2 cellular contexts compared by ENCODE assay signal in the genomic region with DNA sequence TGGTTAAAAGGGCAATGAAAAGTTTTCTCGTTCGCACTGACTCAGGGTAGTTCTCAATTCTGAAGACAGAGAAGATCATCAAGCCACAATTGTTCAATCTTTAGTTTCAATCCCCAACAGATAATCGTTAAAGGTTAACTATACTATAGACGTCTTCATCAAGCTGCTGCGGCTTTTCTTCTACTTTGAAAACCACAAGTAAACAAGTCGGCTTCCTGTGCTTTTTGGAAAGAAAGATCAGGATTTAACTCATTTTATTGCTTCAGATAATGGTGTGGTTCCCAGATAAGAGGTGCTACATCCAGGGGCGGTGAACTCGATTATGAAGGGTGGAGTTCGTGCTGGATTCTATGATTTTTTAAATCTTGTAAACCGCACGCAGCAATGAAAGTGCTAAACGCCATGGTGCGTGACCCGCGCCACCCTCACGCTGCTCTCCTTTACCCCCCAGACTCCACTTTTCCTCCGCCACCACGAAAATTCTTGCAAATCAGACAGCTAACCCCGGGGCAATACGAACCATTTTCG.
A peak's percentile ranks its signal among the peaks of the same experiment; 100 is the strongest.
TF ChIP-seq lines count a peak whose summit lies in the region.

No MANE protein-coding gene starts in this region.

TF ChIP-seq in HCT116, 20 proteins besides CTCF, POLR2A, EP300 and RAD21:
- no peak for TF ChIP-seq REST (IDR thresholded peaks at IDR 0.05; ENCODE audit: low read depth)
- TF ChIP-seq CEBPB (IDR thresholded peaks at IDR 0.05; ENCODE audit: low read depth) = no peak
- no peak for TF ChIP-seq ZFX (IDR thresholded peaks at IDR 0.05)
- no peak for TF ChIP-seq MAX (IDR thresholded peaks at IDR 0.05)
- TF ChIP-seq SP1 (IDR thresholded peaks at IDR 0.05; ENCODE audit: low read depth) = no peak; the same call in 1 of the 2 replicates
- TF ChIP-seq, protein P1, sequence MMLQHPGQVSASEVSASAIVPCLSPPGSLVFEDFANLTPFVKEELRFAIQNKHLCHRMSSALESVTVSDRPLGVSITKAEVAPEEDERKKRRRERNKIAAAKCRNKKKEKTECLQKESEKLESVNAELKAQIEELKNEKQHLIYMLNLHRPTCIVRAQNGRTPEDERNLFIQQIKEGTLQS (IDR thresholded peaks at IDR 0.05) = no peak
- TF ChIP-seq EZH2 (IDR thresholded peaks at IDR 0.05) = no peak
- TF ChIP-seq CBX3 (IDR thresholded peaks at IDR 0.05; ENCODE audit: low read depth) = no peak

TF ChIP-seq in GM12878, 131 proteins besides CTCF, POLR2A, EP300 and RAD21 (continues in another document):
- TF ChIP-seq GABPA (IDR thresholded peaks at IDR 0.05; ENCODE audit: low read depth) = no peak
- TF ChIP-seq RFX5 (IDR thresholded peaks at IDR 0.05; ENCODE audit: low read depth, low read length) = no peak
- peak; percentile 50; the same call in 1 of the 2 replicates for TF ChIP-seq MTA2 (IDR thresholded peaks at IDR 0.05; ENCODE audit: low read depth)
- TF ChIP-seq TAF1 (IDR thresholded peaks at IDR 0.05; ENCODE audit: borderline replicate concordance, low read depth, low read length) = no peak
- no peak for TF ChIP-seq SMC3 (IDR thresholded peaks at IDR 0.05; ENCODE audit: borderline replicate concordance, low read length)
- no peak for TF ChIP-seq PRDM15 (CRISPR knock-in tag; IDR thresholded peaks at IDR 0.05)
- no peak for TF ChIP-seq RELA (IDR thresholded peaks at IDR 0.05; ENCODE audit: borderline replicate concordance, partially characterized antibody)
- TF ChIP-seq ZBTB33 (IDR thresholded peaks at IDR 0.05) = no peak
- TF ChIP-seq SUPT20H (IDR thresholded peaks at IDR 0.05; ENCODE audit: borderline replicate concordance, control insufficient read depth, low read depth, low read length) = no peak
- TF ChIP-seq MYB (IDR thresholded peaks at IDR 0.05; ENCODE audit: borderline replicate concordance, low read depth, low read length) = no peak
- no peak for TF ChIP-seq TCF12 (IDR thresholded peaks at IDR 0.05; ENCODE audit: low read depth, low read length)
- TF ChIP-seq NR2C2 (IDR thresholded peaks at IDR 0.05; ENCODE audit: borderline replicate concordance, control insufficient read depth, insufficient read length, low read depth) = no peak
- TF ChIP-seq TBL1XR1 (IDR thresholded peaks at IDR 0.05; ENCODE audit: low read depth, low read length) = no peak
- TF ChIP-seq, protein P2, sequence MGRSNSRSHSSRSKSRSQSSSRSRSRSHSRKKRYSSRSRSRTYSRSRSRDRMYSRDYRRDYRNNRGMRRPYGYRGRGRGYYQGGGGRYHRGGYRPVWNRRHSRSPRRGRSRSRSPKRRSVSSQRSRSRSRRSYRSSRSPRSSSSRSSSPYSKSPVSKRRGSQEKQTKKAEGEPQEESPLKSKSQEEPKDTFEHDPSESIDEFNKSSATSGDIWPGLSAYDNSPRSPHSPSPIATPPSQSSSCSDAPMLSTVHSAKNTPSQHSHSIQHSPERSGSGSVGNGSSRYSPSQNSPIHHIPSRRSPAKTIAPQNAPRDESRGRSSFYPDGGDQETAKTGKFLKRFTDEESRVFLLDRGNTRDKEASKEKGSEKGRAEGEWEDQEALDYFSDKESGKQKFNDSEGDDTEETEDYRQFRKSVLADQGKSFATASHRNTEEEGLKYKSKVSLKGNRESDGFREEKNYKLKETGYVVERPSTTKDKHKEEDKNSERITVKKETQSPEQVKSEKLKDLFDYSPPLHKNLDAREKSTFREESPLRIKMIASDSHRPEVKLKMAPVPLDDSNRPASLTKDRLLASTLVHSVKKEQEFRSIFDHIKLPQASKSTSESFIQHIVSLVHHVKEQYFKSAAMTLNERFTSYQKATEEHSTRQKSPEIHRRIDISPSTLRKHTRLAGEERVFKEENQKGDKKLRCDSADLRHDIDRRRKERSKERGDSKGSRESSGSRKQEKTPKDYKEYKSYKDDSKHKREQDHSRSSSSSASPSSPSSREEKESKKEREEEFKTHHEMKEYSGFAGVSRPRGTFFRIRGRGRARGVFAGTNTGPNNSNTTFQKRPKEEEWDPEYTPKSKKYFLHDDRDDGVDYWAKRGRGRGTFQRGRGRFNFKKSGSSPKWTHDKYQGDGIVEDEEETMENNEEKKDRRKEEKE (IDR thresholded peaks at IDR 0.05) = no peak
- TF ChIP-seq POU2F2 (IDR thresholded peaks at IDR 0.05; ENCODE audit: borderline replicate concordance, low read depth, low read length) = no peak
- TF ChIP-seq RAD51 (IDR thresholded peaks at IDR 0.05) = no peak
- no peak for TF ChIP-seq E2F4 (IDR thresholded peaks at IDR 0.05; ENCODE audit: low read depth, low read length)
- TF ChIP-seq ZNF384 (IDR thresholded peaks at IDR 0.05; ENCODE audit: borderline replicate concordance, low read depth, low read length) = no peak
- TF ChIP-seq EED (IDR thresholded peaks at IDR 0.05; ENCODE audit: low read depth) = no peak
- no peak for TF ChIP-seq SPI1 (IDR thresholded peaks at IDR 0.05; ENCODE audit: borderline replicate concordance, insufficient read depth, low read depth, low read length)
- TF ChIP-seq SRF (IDR thresholded peaks at IDR 0.05; ENCODE audit: low read depth in 2 of 2, low read length in 2 of 2) = no peak
- TF ChIP-seq, protein P1 (IDR thresholded peaks at IDR 0.05; ENCODE audit: borderline replicate concordance, extremely low read depth, low read depth, low read length) = no peak
- TF ChIP-seq, protein P3, sequence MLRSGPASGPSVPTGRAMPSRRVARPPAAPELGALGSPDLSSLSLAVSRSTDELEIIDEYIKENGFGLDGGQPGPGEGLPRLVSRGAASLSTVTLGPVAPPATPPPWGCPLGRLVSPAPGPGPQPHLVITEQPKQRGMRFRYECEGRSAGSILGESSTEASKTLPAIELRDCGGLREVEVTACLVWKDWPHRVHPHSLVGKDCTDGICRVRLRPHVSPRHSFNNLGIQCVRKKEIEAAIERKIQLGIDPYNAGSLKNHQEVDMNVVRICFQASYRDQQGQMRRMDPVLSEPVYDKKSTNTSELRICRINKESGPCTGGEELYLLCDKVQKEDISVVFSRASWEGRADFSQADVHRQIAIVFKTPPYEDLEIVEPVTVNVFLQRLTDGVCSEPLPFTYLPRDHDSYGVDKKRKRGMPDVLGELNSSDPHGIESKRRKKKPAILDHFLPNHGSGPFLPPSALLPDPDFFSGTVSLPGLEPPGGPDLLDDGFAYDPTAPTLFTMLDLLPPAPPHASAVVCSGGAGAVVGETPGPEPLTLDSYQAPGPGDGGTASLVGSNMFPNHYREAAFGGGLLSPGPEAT (IDR thresholded peaks at IDR 0.05; ENCODE audit: low read depth) = no peak; the same call in 1 of the 2 replicates
- TF ChIP-seq CEBPB (IDR thresholded peaks at IDR 0.05; ENCODE audit: borderline replicate concordance in 1 of 2, low read depth in 2 of 2, low read length in 2 of 2) = no peak
- no peak for TF ChIP-seq CBX5 (IDR thresholded peaks at IDR 0.05; ENCODE audit: low read depth)
- TF ChIP-seq MLLT1 (IDR thresholded peaks at IDR 0.05) = 0 out of 2 replicates have a peak, but pooled peaks have one; percentile 36
- no peak for TF ChIP-seq NRF1 (conservative IDR thresholded peaks at IDR 0.05; ENCODE audit: low read depth, low read length)
- TF ChIP-seq CBX3 (IDR thresholded peaks at IDR 0.05; ENCODE audit: borderline replicate concordance, low read depth) = no peak
- TF ChIP-seq BCL11A (IDR thresholded peaks at IDR 0.05; ENCODE audit: low read depth, low read length) = peak; percentile 6; the same call in 1 of the 2 replicates
- TF ChIP-seq IKZF2 (IDR thresholded peaks at IDR 0.05) = peak in 1 of 2 experiments; percentile 10; a peak in 1 of 4 replicates
- TF ChIP-seq BMI1 (IDR thresholded peaks at IDR 0.05; ENCODE audit: borderline replicate concordance) = no peak
- TF ChIP-seq IRF4 (IDR thresholded peaks at IDR 0.05; ENCODE audit: low read depth, low read length) = no peak
- TF ChIP-seq TCF7 (IDR thresholded peaks at IDR 0.05; ENCODE audit: borderline replicate concordance) = no peak
- TF ChIP-seq, protein P4, sequence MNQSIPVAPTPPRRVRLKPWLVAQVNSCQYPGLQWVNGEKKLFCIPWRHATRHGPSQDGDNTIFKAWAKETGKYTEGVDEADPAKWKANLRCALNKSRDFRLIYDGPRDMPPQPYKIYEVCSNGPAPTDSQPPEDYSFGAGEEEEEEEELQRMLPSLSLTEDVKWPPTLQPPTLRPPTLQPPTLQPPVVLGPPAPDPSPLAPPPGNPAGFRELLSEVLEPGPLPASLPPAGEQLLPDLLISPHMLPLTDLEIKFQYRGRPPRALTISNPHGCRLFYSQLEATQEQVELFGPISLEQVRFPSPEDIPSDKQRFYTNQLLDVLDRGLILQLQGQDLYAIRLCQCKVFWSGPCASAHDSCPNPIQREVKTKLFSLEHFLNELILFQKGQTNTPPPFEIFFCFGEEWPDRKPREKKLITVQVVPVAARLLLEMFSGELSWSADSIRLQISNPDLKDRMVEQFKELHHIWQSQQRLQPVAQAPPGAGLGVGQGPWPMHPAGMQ (IDR thresholded peaks at IDR 0.05; ENCODE audit: borderline replicate concordance) = no peak
- no peak for TF ChIP-seq TARDBP (IDR thresholded peaks at IDR 0.05; ENCODE audit: borderline replicate concordance)
- peak; percentile 25; the same call in 1 of the 2 replicates for TF ChIP-seq RUNX3 (IDR thresholded peaks at IDR 0.05; ENCODE audit: low read length)
- TF ChIP-seq YY1 (IDR thresholded peaks at IDR 0.05; ENCODE audit: low read depth, low read length) = no peak
- 0 out of 2 replicates have a peak, but pooled peaks have one; percentile 36 for TF ChIP-seq EZH2 (IDR thresholded peaks at IDR 0.05; ENCODE audit: borderline replicate concordance, control insufficient read depth, low read depth, low read length)
- TF ChIP-seq NKRF (conservative IDR thresholded peaks at IDR 0.05) = no peak
